In genomic region chr7:150324366-150324961, GRCh38 we compare ENCODE assay signal across 1 cellular context.
A peak's percentile ranks its signal among the peaks of the same experiment; 100 is the strongest.
TF ChIP-seq lines count a peak whose summit lies in the region.

No MANE protein-coding gene starts in this region.

TF ChIP-seq in K562, 482 proteins besides CTCF, POLR2A, EP300 and RAD21 (continued from another document):
- TF ChIP-seq, protein P1, sequence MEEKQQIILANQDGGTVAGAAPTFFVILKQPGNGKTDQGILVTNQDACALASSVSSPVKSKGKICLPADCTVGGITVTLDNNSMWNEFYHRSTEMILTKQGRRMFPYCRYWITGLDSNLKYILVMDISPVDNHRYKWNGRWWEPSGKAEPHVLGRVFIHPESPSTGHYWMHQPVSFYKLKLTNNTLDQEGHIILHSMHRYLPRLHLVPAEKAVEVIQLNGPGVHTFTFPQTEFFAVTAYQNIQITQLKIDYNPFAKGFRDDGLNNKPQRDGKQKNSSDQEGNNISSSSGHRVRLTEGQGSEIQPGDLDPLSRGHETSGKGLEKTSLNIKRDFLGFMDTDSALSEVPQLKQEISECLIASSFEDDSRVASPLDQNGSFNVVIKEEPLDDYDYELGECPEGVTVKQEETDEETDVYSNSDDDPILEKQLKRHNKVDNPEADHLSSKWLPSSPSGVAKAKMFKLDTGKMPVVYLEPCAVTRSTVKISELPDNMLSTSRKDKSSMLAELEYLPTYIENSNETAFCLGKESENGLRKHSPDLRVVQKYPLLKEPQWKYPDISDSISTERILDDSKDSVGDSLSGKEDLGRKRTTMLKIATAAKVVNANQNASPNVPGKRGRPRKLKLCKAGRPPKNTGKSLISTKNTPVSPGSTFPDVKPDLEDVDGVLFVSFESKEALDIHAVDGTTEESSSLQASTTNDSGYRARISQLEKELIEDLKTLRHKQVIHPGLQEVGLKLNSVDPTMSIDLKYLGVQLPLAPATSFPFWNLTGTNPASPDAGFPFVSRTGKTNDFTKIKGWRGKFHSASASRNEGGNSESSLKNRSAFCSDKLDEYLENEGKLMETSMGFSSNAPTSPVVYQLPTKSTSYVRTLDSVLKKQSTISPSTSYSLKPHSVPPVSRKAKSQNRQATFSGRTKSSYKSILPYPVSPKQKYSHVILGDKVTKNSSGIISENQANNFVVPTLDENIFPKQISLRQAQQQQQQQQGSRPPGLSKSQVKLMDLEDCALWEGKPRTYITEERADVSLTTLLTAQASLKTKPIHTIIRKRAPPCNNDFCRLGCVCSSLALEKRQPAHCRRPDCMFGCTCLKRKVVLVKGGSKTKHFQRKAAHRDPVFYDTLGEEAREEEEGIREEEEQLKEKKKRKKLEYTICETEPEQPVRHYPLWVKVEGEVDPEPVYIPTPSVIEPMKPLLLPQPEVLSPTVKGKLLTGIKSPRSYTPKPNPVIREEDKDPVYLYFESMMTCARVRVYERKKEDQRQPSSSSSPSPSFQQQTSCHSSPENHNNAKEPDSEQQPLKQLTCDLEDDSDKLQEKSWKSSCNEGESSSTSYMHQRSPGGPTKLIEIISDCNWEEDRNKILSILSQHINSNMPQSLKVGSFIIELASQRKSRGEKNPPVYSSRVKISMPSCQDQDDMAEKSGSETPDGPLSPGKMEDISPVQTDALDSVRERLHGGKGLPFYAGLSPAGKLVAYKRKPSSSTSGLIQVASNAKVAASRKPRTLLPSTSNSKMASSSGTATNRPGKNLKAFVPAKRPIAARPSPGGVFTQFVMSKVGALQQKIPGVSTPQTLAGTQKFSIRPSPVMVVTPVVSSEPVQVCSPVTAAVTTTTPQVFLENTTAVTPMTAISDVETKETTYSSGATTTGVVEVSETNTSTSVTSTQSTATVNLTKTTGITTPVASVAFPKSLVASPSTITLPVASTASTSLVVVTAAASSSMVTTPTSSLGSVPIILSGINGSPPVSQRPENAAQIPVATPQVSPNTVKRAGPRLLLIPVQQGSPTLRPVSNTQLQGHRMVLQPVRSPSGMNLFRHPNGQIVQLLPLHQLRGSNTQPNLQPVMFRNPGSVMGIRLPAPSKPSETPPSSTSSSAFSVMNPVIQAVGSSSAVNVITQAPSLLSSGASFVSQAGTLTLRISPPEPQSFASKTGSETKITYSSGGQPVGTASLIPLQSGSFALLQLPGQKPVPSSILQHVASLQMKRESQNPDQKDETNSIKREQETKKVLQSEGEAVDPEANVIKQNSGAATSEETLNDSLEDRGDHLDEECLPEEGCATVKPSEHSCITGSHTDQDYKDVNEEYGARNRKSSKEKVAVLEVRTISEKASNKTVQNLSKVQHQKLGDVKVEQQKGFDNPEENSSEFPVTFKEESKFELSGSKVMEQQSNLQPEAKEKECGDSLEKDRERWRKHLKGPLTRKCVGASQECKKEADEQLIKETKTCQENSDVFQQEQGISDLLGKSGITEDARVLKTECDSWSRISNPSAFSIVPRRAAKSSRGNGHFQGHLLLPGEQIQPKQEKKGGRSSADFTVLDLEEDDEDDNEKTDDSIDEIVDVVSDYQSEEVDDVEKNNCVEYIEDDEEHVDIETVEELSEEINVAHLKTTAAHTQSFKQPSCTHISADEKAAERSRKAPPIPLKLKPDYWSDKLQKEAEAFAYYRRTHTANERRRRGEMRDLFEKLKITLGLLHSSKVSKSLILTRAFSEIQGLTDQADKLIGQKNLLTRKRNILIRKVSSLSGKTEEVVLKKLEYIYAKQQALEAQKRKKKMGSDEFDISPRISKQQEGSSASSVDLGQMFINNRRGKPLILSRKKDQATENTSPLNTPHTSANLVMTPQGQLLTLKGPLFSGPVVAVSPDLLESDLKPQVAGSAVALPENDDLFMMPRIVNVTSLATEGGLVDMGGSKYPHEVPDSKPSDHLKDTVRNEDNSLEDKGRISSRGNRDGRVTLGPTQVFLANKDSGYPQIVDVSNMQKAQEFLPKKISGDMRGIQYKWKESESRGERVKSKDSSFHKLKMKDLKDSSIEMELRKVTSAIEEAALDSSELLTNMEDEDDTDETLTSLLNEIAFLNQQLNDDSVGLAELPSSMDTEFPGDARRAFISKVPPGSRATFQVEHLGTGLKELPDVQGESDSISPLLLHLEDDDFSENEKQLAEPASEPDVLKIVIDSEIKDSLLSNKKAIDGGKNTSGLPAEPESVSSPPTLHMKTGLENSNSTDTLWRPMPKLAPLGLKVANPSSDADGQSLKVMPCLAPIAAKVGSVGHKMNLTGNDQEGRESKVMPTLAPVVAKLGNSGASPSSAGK (IDR thresholded peaks at IDR 0.05), result no peak
- TF ChIP-seq MAZ (CRISPR knock-in tag; conservative IDR thresholded peaks at IDR 0.05 in 1 of 2, IDR thresholded peaks at IDR 0.05 in 1 of 2) (no peak), HDAC1 (IDR thresholded peaks at IDR 0.05) (peak in 1 of 2 experiments; percentile 27; a peak in 1 of 4 replicates), PHB2 (IDR thresholded peaks at IDR 0.05; ENCODE audit: low read depth) (0 out of 2 replicates have a peak, but pooled peaks have one; percentile 45), CXXC5 (CRISPR knock-in tag; IDR thresholded peaks at IDR 0.05) (peak; percentile 13; the same call in 1 of the 2 replicates), ZNF589 (CRISPR knock-in tag; IDR thresholded peaks at IDR 0.05; ENCODE audit: low read depth) (peak; percentile 45; the same call in 1 of the 2 replicates)
